21 cellular contexts compared by ENCODE assay signal in the genomic region with DNA sequence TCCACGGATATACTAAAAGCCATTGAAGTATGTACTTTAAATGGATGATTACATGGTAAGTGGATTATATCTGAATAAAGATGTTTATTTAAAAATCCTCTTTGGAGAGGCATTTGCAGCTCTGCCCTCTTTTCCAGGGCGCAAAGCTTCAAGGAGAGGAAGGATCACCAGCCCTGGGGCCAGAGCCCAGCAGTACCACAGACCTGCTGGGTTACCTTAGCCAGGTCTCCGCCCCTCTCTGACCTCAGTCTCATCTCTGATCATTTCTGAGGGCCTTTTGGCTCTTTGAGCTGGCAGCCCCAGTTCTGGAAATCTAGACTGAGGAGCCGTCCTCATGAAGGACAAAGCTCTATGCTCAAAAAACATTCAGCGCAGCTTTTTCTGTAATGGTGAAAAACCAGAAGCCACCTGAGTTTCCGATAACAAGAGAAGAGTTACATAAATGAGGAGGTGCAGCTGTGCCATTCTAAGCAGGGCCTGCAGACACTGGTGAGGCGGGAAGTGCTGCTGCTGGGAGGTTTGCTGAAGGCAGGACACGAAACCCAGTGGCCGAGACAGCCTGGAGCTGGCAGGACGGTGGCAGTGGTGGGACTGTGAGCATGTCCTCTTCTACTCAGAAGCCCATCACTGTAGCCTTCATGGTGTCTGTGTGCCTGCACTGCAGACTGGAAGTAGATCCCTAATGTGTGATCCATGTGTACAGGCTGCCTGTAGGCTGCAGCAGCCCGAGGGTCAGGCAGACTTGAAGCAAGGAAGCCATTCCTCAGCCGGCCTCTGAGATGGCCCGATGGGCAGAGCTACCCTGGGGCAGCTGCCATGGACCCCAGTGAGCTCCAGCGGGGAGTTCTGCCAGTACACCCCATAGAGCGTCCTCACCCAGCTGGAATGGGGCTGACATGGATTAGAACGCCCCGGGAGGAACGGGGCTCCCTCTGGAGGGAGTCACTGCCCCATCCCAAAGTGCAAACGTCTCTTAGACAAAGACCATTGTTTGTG. TPM values are rescaled to one million over a fixed set of nuclear protein-coding genes. Genes with fewer than 3 reads are reported as not detected.
DNase-seq lines count a peak whose midpoint lies in the region; ATAC-seq and TF ChIP-seq lines count a peak whose summit lies in the region.
"Had no signal": no experiment of that assay in that cellular context is flagged by ENCODE, and none has a peak within 500 bp of the region (broad histone marks: within the 10 kb centered on the region; RNA-seq: fewer than 3 reads in every experiment).

No MANE protein-coding gene starts in this region.

- peaks cover 3% of the 10 kb centered on the region for H3K9me3 Mint-ChIP-seq in chondrocyte (ENCODE audit: low read depth)
- no peaks in the 10 kb centered on the region for H3K9me3 Mint-ChIP-seq in progenitor cell of endocrine pancreas (ENCODE audit: low read depth)
- H3K9me3 Mint-ChIP-seq: activated T-helper 2 cell treated with anti-CD3 and anti-CD28 coated beads, Interferon-gamma antibody, Interleukin-2, Interleukin-4, amounts not matched to agents 10 μg/mL and 5 μg/mL and 100 μg/mL, durations not matched to agents 14 hours and 24 hours and 36 hours; CD4-positive, alpha-beta T cell; natural killer cell treated with Interleukin-12 subunit alpha and Interleukin-12 subunit beta and Interleukin-15 and Interleukin-18, amount 100 ng/mL, for 72 hours; stimulated activated effector memory CD8-positive, alpha-beta T cell treated with anti-CD3 and anti-CD28 coated beads, Interleukin-12 subunit alpha, Interleukin-12 subunit beta, amount 100 ng/mL, for 72 hours had no signal

- no peak overlapping the region for H3K4me3 Mint-ChIP-seq in chondrocyte (ENCODE audit: unreplicated experiment)
- H3K4me3 Mint-ChIP-seq in progenitor cell of endocrine pancreas (ENCODE audit: low read depth) = no peak overlapping the region
- H3K4me3 Mint-ChIP-seq: activated CD8-positive, alpha-beta T cell treated with anti-CD3 and anti-CD28 coated beads for 36 hours; CD4-positive, alpha-beta T cell; natural killer cell treated with Interleukin-12 subunit alpha and Interleukin-12 subunit beta and Interleukin-15 and Interleukin-18, amount 100 ng/mL, for 72 hours; stimulated activated effector memory CD8-positive, alpha-beta T cell treated with anti-CD3 and anti-CD28 coated beads, Interleukin-12 subunit alpha, Interleukin-12 subunit beta, amount 100 ng/mL, for 72 hours had no signal

- peaks cover 4% of the 10 kb centered on the region for H3K27me3 Mint-ChIP-seq in chondrocyte (ENCODE audit: low read depth)
- no peaks in the 10 kb centered on the region for H3K27me3 Mint-ChIP-seq in progenitor cell of endocrine pancreas
- H3K27me3 Mint-ChIP-seq: activated CD8-positive, alpha-beta T cell treated with anti-CD3 and anti-CD28 coated beads for 36 hours had no signal

- H3K36me3 Mint-ChIP-seq in chondrocyte (ENCODE audit: low read depth) (no peaks in the 10 kb centered on the region), progenitor cell of endocrine pancreas (ENCODE audit: insufficient read depth) (no peaks in the 10 kb centered on the region)
- H3K36me3 Mint-ChIP-seq: natural killer cell treated with Interleukin-12 subunit alpha and Interleukin-12 subunit beta and Interleukin-15 and Interleukin-18, amount 100 ng/mL, for 72 hours; stimulated activated effector memory CD8-positive, alpha-beta T cell treated with anti-CD3 and anti-CD28 coated beads, Interleukin-12 subunit alpha, Interleukin-12 subunit beta, amount 100 ng/mL, for 72 hours had no signal

- ATAC-seq in GM21447 (IDR thresholded peaks at IDR 0.05; ENCODE audit: unreplicated experiment) (no peak), GM18511 (IDR thresholded peaks at IDR 0.05; ENCODE audit: unreplicated experiment) (no peak)
- ATAC-seq: activated CD8-positive, alpha-beta T cell treated with anti-CD3 and anti-CD28 coated beads for 36 hours; natural killer cell treated with Interleukin-12 subunit alpha and Interleukin-12 subunit beta and Interleukin-15 and Interleukin-18, amount 100 ng/mL, for 72 hours; SK-N-SH treated with all-trans-retinoic acid at 6 μM for 48 hours; stimulated activated effector memory CD8-positive, alpha-beta T cell treated with anti-CD3 and anti-CD28 coated beads, Interleukin-12 subunit alpha, Interleukin-12 subunit beta, amount 100 ng/mL, for 72 hours had no signal

- no peak overlapping the region for H3K27ac Mint-ChIP-seq in chondrocyte (ENCODE audit: unreplicated experiment)
- H3K27ac Mint-ChIP-seq in progenitor cell of endocrine pancreas = no peak overlapping the region
- H3K27ac Mint-ChIP-seq: activated CD8-positive, alpha-beta T cell treated with anti-CD3 and anti-CD28 coated beads for 36 hours; activated T-helper 2 cell treated with anti-CD3 and anti-CD28 coated beads, Interferon-gamma antibody, Interleukin-2, Interleukin-4, amounts not matched to agents 10 μg/mL and 5 μg/mL and 100 μg/mL, durations not matched to agents 14 hours and 24 hours and 36 hours; CD4-positive, alpha-beta T cell; natural killer cell treated with Interleukin-12 subunit alpha and Interleukin-12 subunit beta and Interleukin-15 and Interleukin-18, amount 100 ng/mL, for 72 hours; stimulated activated effector memory CD8-positive, alpha-beta T cell treated with anti-CD3 and anti-CD28 coated beads, Interleukin-12 subunit alpha, Interleukin-12 subunit beta, amount 100 ng/mL, for 72 hours had no signal

- H3K4me1 Mint-ChIP-seq in chondrocyte (ENCODE audit: low read depth) (peaks cover 2% of the 10 kb centered on the region), progenitor cell of endocrine pancreas (ENCODE audit: low read depth) (peaks cover 6% of the 10 kb centered on the region)
- H3K4me1 Mint-ChIP-seq: stimulated activated effector memory CD8-positive, alpha-beta T cell treated with anti-CD3 and anti-CD28 coated beads, Interleukin-12 subunit alpha, Interleukin-12 subunit beta, amount 100 ng/mL, for 72 hours had no signal

- peak; percentile 45 for DNase-seq in activated CD8-positive, alpha-beta memory T cell treated with anti-CD3 and anti-CD28 coated beads for 24 hours
- DNase-seq in activated CD8-positive, alpha-beta memory T cell treated with anti-CD3 and anti-CD28 coated beads, Interleukin-2, amount 50 U/mL, for 4 hours = no peak
- DNase-seq in ELF-1 (ENCODE audit: low read depth, low spot score) = peak; percentile 0
- DNase-seq in chondrocyte (ENCODE audit: low spot score) = peak; percentile 60
- DNase-seq in progenitor cell of endocrine pancreas (ENCODE audit: low spot score, unreplicated experiment) = peak; percentile 4
- no peak for DNase-seq in stimulated activated naive CD4-positive, alpha-beta T cell treated with Interleukin-2 at 50 U/mL for 16 hours (lab: John Stamatoyannopoulos, UW)
- DNase-seq: activated CD8-positive, alpha-beta T cell treated with anti-CD3 and anti-CD28 coated beads for 36 hours; DMS53; mesendoderm; NCI-H1436 treated with DMSO at 0.1 percent for 48 hours; NCI-H226; tibial artery had no signal

- TF ChIP-seq CTCF in chondrocyte (IDR thresholded peaks at IDR 0.05) = no peak
- no peak for TF ChIP-seq CTCF in progenitor cell of endocrine pancreas (IDR thresholded peaks at IDR 0.05; ENCODE audit: unreplicated experiment)

RNA-seq across cellular contexts. Expression of gene ADRA2B, which starts 27.7 kb away (rescaled TPM):
- total RNA-seq in chondrocyte = 0.07 TPM in 1 of 3 replicates, not detected in the others
- 0.69 and 0.91 TPM in 2 replicates for total RNA-seq in progenitor cell of endocrine pancreas
- total RNA-seq: HT1080; natural killer cell treated with Interleukin-12 subunit alpha and Interleukin-12 subunit beta and Interleukin-15 and Interleukin-18, amount 100 ng/mL, for 72 hours had no signal

RNA-seq across cellular contexts. Expression of gene ASTL, which starts 49.7 kb away (rescaled TPM):
- not detected in 3 replicates for total RNA-seq in chondrocyte
- total RNA-seq in progenitor cell of endocrine pancreas = 0.29 TPM in 1 of 2 replicates, not detected in the other
- total RNA-seq: HT1080, psoas muscle had no signal

RNA-seq across cellular contexts. Expression of gene GPAT2, which starts 53.9 kb away (rescaled TPM):
- total RNA-seq in chondrocyte (not detected in 3 replicates), progenitor cell of endocrine pancreas (not detected in 2 replicates)
- total RNA-seq: HT1080 had no signal

RNA-seq across cellular contexts. Expression of gene DUSP2, which starts 56.6 kb away (rescaled TPM):
- total RNA-seq in chondrocyte (0.31 to 1.3 TPM (median 1.1 TPM) in 3 replicates), progenitor cell of endocrine pancreas (0.64 and 0.93 TPM in 2 replicates)

Comparison
In these comparisons a context has a peak if more than half of its experiments do, and no peak if none do; other contexts are left out.
1. DNase-seq: peak in activated CD8-positive, alpha-beta memory T cell treated with anti-CD3 and anti-CD28 coated beads for 24 hours (single experiment), ELF-1 (single experiment), chondrocyte (single experiment) and progenitor cell of endocrine pancreas (single experiment); none in activated CD8-positive, alpha-beta memory T cell treated with anti-CD3 and anti-CD28 coated beads, Interleukin-2, amount 50 U/mL, for 4 hours (single experiment) and stimulated activated naive CD4-positive, alpha-beta T cell treated with Interleukin-2 at 50 U/mL for 16 hours (single experiment).